9 cellular contexts compared by ENCODE assay signal in genomic region chr4:178255172-178255571, GRCh38.
"Had no signal": no experiment of that assay in that cellular context is flagged by ENCODE, and none has a peak within 500 bp of the region (broad histone marks: within the 10 kb centered on the region; RNA-seq: fewer than 3 reads in every experiment).

No MANE protein-coding gene starts in this region.

- FAIRE-seq: HTR-8/SVneo, K562 had no signal

- H3K4me1 ChIP-seq: HAP-1 had no signal

- H3K4me3 Mint-ChIP-seq: HFFc6 had no signal

- DNase-seq: GM23248, GOT3, H7, HFFc6, IMR-90 had no signal

- H3K27ac ChIP-seq: GM23248 had no signal

- H3K36me3 ChIP-seq: HAP-1 had no signal

- H3K27ac Mint-ChIP-seq: HFFc6 had no signal

- ATAC-seq: HCT116, K562 had no signal

- H3K9ac ChIP-seq: GM23248 had no signal

- H3K4me3 ChIP-seq: GM23248, HAP-1, K562 had no signal

- H2AFZ ChIP-seq: GM23248 had no signal

- H3K9me3 ChIP-seq: HAP-1 had no signal
